16 cellular contexts compared by ENCODE assay signal in the genomic region with DNA sequence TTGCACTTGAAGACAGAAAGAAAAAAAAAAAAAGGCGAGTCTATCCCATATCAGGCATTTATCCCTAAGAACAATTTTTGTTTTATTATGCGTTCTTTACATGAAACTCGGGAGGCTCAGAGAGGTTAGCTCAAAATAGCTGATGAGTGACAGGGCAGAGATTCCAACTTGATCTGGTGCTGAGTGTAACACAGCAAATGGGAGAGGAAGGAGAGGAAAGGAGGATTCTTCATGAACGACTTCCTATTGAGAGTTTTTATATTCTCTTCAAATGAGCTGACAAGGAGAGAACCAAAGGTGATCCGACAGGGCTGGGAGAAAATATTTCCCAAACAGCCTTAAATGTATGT.
DNase-seq lines count a peak whose midpoint lies in the region; ATAC-seq and TF ChIP-seq lines count a peak whose summit lies in the region.
"Had no signal": no experiment of that assay in that cellular context is flagged by ENCODE, and none has a peak within 500 bp of the region (broad histone marks: within the 10 kb centered on the region; RNA-seq: fewer than 3 reads in every experiment).

No MANE protein-coding gene starts in this region.

- 29 to 42% (median 38%) methylated on average over 5 of the region's 5 CpGs for WGBS in psoas muscle, 3 donors

- H3K4me3 ChIP-seq in HUES6 (ENCODE audit: low read depth, low read length) (peak overlapping the region; percentile 90), left lung (peak overlapping the region; percentile 51 to 59), Caco-2 (ENCODE audit: low read depth, low read length) (no peak overlapping the region), psoas muscle (no peak overlapping the region)
- H3K4me3 ChIP-seq: K562 had no signal

- H3K4me1 Mint-ChIP-seq in dendritic cell treated with granulocyte-macrophage colony-stimulating factor and Interleukin-4, amounts not matched to agents 40 ng/mL and 50 ng/mL, for 4 days (ENCODE audit: low read depth): peaks cover 47% of the 10 kb centered on the region
- H3K4me1 Mint-ChIP-seq in Caco-2 (ENCODE audit: low read depth, unreplicated experiment): peaks cover 9% of the 10 kb centered on the region

- H3K9me3 ChIP-seq in HUES6 (ENCODE audit: control insufficient read depth, insufficient read depth, low read depth, low read length): no peaks in the 10 kb centered on the region
- no peaks in the 10 kb centered on the region for H3K9me3 ChIP-seq in left lung
- H3K9me3 ChIP-seq in Caco-2: no peaks in the 10 kb centered on the region
- no peaks in the 10 kb centered on the region for H3K9me3 ChIP-seq in psoas muscle
- H3K9me3 ChIP-seq: gastroesophageal sphincter, ovary had no signal

- no TSS peak for BruUV-seq in Caco-2 (replicated peaks; lab: Mats Ljungman, UMichigan)

- peaks cover 4% of the 10 kb centered on the region for H3K27me3 Mint-ChIP-seq in dendritic cell treated with granulocyte-macrophage colony-stimulating factor and Interleukin-4, amounts not matched to agents 40 ng/mL and 50 ng/mL, for 4 days
- no peaks in the 10 kb centered on the region for H3K27me3 Mint-ChIP-seq in Caco-2 (ENCODE audit: insufficient read depth, unreplicated experiment)

- DNase-seq in left lung (no peak), Caco-2 (no peak), psoas muscle (no peak), foreskin melanocyte (no peak)
- DNase-seq: CD4-positive, alpha-beta memory T cell; NCI-H187 treated with DMSO at 0.1 percent for 48 hours; NCI-H82; SIG-M5; stimulated activated CD4-positive, alpha-beta T cell treated with anti-CD3 and anti-CD28 coated beads, Interleukin-1b, Interleukin-23, amount 100 ng/mL, for 48 hours had no signal

- no peak for TF ChIP-seq CTCF in left lung (IDR thresholded peaks at IDR 0.05)
- no peak for TF ChIP-seq CTCF in Caco-2 (IDR thresholded peaks at IDR 0.05; ENCODE audit: insufficient read depth in 1 of 2, low read depth in 1 of 2, low read length in 1 of 2, severe bottlenecking in 1 of 2, unreplicated experiment in 1 of 2)
- TF ChIP-seq CTCF in psoas muscle (IDR thresholded peaks at IDR 0.05): no peak

- no peak for ATAC-seq in left lung
- ATAC-seq in psoas muscle: no peak
- ATAC-seq in GM21576 (IDR thresholded peaks at IDR 0.05; ENCODE audit: unreplicated experiment): no peak
- ATAC-seq: K562 had no signal

- no peak overlapping the region for H3K27ac ChIP-seq in HUES6 (ENCODE audit: low read depth, low read length)
- H3K27ac ChIP-seq in left lung: no peak overlapping the region
- H3K27ac ChIP-seq in temporal lobe (ENCODE audit: low read depth, low read length): peak overlapping the region; percentile 91
- no peak overlapping the region for H3K27ac ChIP-seq in psoas muscle
- H3K27ac ChIP-seq: ovary had no signal

- POLR2A ChIA-PET in Caco-2 (lab: Charles Lee): no interaction called here

- H3K27ac Mint-ChIP-seq in dendritic cell treated with granulocyte-macrophage colony-stimulating factor and Interleukin-4, amounts not matched to agents 40 ng/mL and 50 ng/mL, for 4 days: peak overlapping the region; percentile 95
- no peak overlapping the region for H3K27ac Mint-ChIP-seq in Caco-2 (ENCODE audit: unreplicated experiment)
- H3K27ac Mint-ChIP-seq: CD4-positive, alpha-beta memory T cell had no signal

- no peaks in the 10 kb centered on the region for H3K9me3 Mint-ChIP-seq in dendritic cell treated with granulocyte-macrophage colony-stimulating factor and Interleukin-4, amounts not matched to agents 40 ng/mL and 50 ng/mL, for 4 days
- no peaks in the 10 kb centered on the region for H3K9me3 Mint-ChIP-seq in Caco-2 (ENCODE audit: unreplicated experiment)
- H3K9me3 Mint-ChIP-seq: CD4-positive, alpha-beta memory T cell had no signal

- intact Hi-C loops in dendritic cell treated with granulocyte-macrophage colony-stimulating factor and Interleukin-4, amounts not matched to agents 40 ng/mL and 50 ng/mL, for 4 days (cut with micrococcal nuclease): loop anchor here (5.0 kb wide), 2 partner anchors 46 to 106 kb away; no protein-coding TSS in a partner anchor
- intact Hi-C loops in left lung (cut with DNase I): no loop called here
- intact Hi-C loops in Caco-2 (cut with micrococcal nuclease; ENCODE audit: unreplicated experiment): no loop called here
- intact Hi-C loops in psoas muscle (cut with DNase I): no loop called here

- H3K36me3 Mint-ChIP-seq in dendritic cell treated with granulocyte-macrophage colony-stimulating factor and Interleukin-4, amounts not matched to agents 40 ng/mL and 50 ng/mL, for 4 days (ENCODE audit: low read depth): peaks cover 27% of the 10 kb centered on the region
- H3K36me3 Mint-ChIP-seq in Caco-2 (ENCODE audit: insufficient read depth, unreplicated experiment): no peaks in the 10 kb centered on the region
- H3K36me3 Mint-ChIP-seq: CD4-positive, alpha-beta memory T cell had no signal

- CTCF ChIA-PET in Caco-2 (lab: Charles Lee): no interaction called here

- H3K9ac ChIP-seq in HUES6 (ENCODE audit: low read length): no peak overlapping the region

- peak overlapping the region; percentile 98 for H3K4me3 Mint-ChIP-seq in dendritic cell treated with granulocyte-macrophage colony-stimulating factor and Interleukin-4, amounts not matched to agents 40 ng/mL and 50 ng/mL, for 4 days
- no peak overlapping the region for H3K4me3 Mint-ChIP-seq in Caco-2 (ENCODE audit: unreplicated experiment)
- H3K4me3 Mint-ChIP-seq: CD4-positive, alpha-beta memory T cell had no signal

- no peaks in the 10 kb centered on the region for H3K36me3 ChIP-seq in HUES6 (ENCODE audit: control insufficient read depth, insufficient read depth, low read length)
- no peaks in the 10 kb centered on the region for H3K36me3 ChIP-seq in left lung
- H3K36me3 ChIP-seq in Caco-2 (ENCODE audit: control insufficient read depth, insufficient read depth, low read length): no peaks in the 10 kb centered on the region
- H3K36me3 ChIP-seq in psoas muscle (ENCODE audit: insufficient read depth in 1 of 2, low read depth in 1 of 2): no peaks in the 10 kb centered on the region
- H3K36me3 ChIP-seq: gastroesophageal sphincter, ovary had no signal

- H3K4me1 ChIP-seq in HUES6 (ENCODE audit: control insufficient read depth, insufficient read depth, low read length) (peaks cover 12% of the 10 kb centered on the region), left lung (peaks cover 0 to 21% of the 10 kb centered on the region in 2 donors), Caco-2 (peaks cover 9% of the 10 kb centered on the region), psoas muscle (no peaks in the 10 kb centered on the region)

- H3K27me3 ChIP-seq in HUES6 (ENCODE audit: control insufficient read depth, insufficient read depth, low read length) (peaks cover 41% of the 10 kb centered on the region), left lung (peaks cover 20 to 46% of the 10 kb centered on the region in 2 donors), Caco-2 (replicated peaks; ENCODE audit: control insufficient read depth, insufficient read depth, low read length) (no peaks in the 10 kb centered on the region), psoas muscle (ENCODE audit: insufficient read depth in 3 of 3, low read length in 2 of 3) (peaks cover 0 to 27% (median 8%) of the 10 kb centered on the region in 3 donors)
- H3K27me3 ChIP-seq: ovary had no signal

Comparison
In these comparisons a context has a peak if more than half of its experiments do, and no peak if none do; other contexts are left out.
1. H3K4me3 ChIP-seq: peak in HUES6 (single experiment) and left lung (2 of 2); none in Caco-2 (single experiment) and psoas muscle (single experiment).